ENCODE assay signal across 1 cellular context in the genomic region with DNA sequence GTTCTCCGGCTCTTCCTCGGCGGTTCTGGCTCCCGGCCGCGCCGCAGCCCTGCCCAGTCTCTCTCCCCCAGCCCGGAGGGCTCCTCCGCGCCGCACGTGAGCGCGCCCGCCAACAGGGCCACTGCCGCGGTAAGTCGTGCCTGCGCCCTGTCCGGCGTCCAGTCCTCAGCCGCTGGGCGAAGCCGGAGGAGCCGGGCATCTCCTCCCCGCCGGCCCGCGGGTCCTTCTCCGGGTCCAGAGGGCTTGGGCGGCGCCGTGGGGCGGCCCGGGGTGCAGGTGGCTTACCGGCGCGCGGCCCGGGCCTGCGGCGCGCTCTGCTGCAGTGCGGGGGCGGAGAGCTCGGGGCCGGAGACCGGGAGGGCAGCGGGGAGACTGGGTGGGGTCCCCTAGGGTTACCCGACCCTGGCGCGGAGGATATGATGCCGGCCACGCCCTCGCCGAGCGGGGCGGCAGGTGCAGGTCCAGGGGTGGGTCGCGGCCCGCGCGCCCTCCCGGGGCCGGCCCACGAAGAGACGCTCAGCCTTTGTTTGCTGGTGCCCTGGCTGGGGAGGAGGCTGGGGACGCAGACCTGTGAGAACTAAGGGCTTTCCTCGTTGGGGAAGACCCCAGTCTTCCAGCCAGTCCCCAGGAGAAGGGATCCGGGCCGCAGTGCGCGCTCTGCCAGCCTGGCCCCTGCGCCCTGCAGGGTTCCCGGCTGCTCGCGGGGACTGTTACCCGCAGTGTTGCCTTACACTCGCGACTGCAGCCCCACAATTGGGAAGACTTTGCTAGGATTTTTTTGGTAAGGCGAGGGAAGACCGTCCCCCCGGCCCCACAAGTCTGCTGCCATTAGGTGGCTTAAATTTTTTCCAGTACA.
TF ChIP-seq lines count a peak whose summit lies in the region.

A gene with protein sequence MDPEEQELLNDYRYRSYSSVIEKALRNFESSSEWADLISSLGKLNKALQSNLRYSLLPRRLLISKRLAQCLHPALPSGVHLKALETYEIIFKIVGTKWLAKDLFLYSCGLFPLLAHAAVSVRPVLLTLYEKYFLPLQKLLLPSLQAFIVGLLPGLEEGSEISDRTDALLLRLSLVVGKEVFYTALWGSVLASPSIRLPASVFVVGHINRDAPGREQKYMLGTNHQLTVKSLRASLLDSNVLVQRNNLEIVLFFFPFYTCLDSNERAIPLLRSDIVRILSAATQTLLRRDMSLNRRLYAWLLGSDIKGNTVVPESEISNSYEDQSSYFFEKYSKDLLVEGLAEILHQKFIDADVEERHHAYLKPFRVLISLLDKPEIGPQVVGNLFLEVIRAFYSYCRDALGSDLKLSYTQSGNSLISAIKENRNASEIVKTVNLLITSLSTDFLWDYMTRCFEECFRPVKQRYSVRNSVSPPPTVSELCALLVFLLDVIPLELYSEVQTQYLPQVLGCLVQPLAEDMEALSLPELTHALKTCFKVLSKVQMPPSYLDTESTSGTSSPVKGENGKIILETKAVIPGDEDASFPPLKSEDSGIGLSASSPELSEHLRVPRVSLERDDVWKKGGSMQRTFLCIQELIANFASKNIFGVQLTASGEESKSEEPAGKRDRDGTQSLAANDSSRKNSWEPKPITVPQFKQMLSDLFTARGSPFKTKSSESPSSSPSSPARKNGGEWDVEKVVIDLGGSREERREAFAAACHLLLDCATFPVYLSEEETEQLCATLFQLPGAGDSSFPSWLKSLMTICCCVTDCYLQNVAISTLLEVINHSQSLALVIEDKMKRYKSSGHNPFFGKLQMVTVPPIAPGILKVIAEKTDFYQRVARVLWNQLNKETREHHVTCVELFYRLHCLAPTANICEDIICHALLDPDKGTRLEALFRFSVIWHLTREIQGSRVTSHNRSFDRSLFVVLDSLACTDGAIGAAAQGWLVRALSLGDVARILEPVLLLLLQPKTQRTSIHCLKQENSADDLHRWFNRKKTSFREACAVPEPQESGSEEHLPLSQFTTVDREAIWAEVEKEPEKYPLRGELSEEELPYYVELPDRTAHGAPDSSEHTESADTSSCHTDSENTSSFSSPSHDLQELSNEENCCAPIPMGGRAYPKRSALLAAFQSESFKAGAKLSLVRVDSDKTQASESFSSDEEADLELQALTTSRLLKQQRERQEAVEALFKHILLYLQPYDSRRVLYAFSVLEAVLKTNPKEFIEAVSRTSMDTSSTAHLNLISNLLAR (N-terminal part only) (plus strand): TSS at position 10 of the 856 bp plus-strand sequence. CDS start 7,910 bp downstream, outside the sequence.

TF ChIP-seq in HepG2, 621 proteins besides CTCF, POLR2A, EP300 and RAD21 (continues in another document):
- TF ChIP-seq ZNF34 (CRISPR knock-in tag; IDR thresholded peaks at IDR 0.05; ENCODE audit: borderline replicate concordance) (peak; percentile 88), SNAPC2 (CRISPR knock-in tag; IDR thresholded peaks at IDR 0.05) (peak; percentile 69), PHF8 (CRISPR knock-in tag; IDR thresholded peaks at IDR 0.05) (peak; percentile 59), TBX2 (CRISPR knock-in tag; IDR thresholded peaks at IDR 0.05; ENCODE audit: borderline replicate concordance) (peak; percentile 24; the same call in 1 of the 2 replicates), ZFP82 (CRISPR knock-in tag; IDR thresholded peaks at IDR 0.05; ENCODE audit: borderline replicate concordance) (0 out of 2 replicates have a peak, but pooled peaks have one; percentile 2), MAFG (CRISPR knock-in tag; IDR thresholded peaks at IDR 0.05) (no peak), SAP130 (CRISPR knock-in tag; IDR thresholded peaks at IDR 0.05; ENCODE audit: low read depth) (peak; percentile 80), JUNB (CRISPR knock-in tag; IDR thresholded peaks at IDR 0.05; ENCODE audit: borderline replicate concordance) (no peak), THAP11 (CRISPR knock-in tag; IDR thresholded peaks at IDR 0.05) (0 out of 2 replicates have a peak, but pooled peaks have one; percentile 22), ZNF160 (CRISPR knock-in tag; IDR thresholded peaks at IDR 0.05) (no peak)
- TF ChIP-seq, protein P1, sequence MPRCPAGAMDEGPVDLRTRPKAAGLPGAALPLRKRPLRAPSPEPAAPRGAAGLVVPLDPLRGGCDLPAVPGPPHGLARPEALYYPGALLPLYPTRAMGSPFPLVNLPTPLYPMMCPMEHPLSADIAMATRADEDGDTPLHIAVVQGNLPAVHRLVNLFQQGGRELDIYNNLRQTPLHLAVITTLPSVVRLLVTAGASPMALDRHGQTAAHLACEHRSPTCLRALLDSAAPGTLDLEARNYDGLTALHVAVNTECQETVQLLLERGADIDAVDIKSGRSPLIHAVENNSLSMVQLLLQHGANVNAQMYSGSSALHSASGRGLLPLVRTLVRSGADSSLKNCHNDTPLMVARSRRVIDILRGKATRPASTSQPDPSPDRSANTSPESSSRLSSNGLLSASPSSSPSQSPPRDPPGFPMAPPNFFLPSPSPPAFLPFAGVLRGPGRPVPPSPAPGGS (CRISPR knock-in tag; IDR thresholded peaks at IDR 0.05), result peak; percentile 61; the same call in 1 of the 2 replicates
- TF ChIP-seq, protein P2, sequence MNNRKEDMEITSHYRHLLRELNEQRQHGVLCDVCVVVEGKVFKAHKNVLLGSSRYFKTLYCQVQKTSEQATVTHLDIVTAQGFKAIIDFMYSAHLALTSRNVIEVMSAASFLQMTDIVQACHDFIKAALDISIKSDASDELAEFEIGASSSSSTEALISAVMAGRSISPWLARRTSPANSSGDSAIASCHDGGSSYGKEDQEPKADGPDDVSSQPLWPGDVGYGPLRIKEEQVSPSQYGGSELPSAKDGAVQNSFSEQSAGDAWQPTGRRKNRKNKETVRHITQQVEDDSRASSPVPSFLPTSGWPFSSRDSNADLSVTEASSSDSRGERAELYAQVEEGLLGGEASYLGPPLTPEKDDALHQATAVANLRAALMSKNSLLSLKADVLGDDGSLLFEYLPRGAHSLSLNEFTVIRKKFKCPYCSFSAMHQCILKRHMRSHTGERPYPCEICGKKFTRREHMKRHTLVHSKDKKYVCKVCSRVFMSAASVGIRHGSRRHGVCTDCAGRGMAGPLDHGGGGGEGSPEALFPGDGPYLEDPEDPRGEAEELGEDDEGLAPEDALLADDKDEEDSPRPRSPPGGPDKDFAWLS (CRISPR knock-in tag; IDR thresholded peaks at IDR 0.05; ENCODE audit: borderline replicate concordance), result no peak
- TF ChIP-seq, protein P3, sequence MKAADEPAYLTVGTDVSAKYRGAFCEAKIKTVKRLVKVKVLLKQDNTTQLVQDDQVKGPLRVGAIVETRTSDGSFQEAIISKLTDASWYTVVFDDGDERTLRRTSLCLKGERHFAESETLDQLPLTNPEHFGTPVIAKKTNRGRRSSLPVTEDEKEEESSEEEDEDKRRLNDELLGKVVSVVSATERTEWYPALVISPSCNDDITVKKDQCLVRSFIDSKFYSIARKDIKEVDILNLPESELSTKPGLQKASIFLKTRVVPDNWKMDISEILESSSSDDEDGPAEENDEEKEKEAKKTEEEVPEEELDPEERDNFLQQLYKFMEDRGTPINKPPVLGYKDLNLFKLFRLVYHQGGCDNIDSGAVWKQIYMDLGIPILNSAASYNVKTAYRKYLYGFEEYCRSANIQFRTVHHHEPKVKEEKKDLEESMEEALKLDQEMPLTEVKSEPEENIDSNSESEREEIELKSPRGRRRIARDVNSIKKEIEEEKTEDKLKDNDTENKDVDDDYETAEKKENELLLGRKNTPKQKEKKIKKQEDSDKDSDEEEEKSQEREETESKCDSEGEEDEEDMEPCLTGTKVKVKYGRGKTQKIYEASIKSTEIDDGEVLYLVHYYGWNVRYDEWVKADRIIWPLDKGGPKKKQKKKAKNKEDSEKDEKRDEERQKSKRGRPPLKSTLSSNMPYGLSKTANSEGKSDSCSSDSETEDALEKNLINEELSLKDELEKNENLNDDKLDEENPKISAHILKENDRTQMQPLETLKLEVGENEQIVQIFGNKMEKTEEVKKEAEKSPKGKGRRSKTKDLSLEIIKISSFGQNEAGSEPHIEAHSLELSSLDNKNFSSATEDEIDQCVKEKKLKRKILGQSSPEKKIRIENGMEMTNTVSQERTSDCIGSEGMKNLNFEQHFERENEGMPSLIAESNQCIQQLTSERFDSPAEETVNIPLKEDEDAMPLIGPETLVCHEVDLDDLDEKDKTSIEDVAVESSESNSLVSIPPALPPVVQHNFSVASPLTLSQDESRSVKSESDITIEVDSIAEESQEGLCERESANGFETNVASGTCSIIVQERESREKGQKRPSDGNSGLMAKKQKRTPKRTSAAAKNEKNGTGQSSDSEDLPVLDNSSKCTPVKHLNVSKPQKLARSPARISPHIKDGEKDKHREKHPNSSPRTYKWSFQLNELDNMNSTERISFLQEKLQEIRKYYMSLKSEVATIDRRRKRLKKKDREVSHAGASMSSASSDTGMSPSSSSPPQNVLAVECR (CRISPR knock-in tag; IDR thresholded peaks at IDR 0.05; ENCODE audit: borderline replicate concordance), result peak; percentile 69; the same call in 1 of the 2 replicates
- TF ChIP-seq, protein P4, sequence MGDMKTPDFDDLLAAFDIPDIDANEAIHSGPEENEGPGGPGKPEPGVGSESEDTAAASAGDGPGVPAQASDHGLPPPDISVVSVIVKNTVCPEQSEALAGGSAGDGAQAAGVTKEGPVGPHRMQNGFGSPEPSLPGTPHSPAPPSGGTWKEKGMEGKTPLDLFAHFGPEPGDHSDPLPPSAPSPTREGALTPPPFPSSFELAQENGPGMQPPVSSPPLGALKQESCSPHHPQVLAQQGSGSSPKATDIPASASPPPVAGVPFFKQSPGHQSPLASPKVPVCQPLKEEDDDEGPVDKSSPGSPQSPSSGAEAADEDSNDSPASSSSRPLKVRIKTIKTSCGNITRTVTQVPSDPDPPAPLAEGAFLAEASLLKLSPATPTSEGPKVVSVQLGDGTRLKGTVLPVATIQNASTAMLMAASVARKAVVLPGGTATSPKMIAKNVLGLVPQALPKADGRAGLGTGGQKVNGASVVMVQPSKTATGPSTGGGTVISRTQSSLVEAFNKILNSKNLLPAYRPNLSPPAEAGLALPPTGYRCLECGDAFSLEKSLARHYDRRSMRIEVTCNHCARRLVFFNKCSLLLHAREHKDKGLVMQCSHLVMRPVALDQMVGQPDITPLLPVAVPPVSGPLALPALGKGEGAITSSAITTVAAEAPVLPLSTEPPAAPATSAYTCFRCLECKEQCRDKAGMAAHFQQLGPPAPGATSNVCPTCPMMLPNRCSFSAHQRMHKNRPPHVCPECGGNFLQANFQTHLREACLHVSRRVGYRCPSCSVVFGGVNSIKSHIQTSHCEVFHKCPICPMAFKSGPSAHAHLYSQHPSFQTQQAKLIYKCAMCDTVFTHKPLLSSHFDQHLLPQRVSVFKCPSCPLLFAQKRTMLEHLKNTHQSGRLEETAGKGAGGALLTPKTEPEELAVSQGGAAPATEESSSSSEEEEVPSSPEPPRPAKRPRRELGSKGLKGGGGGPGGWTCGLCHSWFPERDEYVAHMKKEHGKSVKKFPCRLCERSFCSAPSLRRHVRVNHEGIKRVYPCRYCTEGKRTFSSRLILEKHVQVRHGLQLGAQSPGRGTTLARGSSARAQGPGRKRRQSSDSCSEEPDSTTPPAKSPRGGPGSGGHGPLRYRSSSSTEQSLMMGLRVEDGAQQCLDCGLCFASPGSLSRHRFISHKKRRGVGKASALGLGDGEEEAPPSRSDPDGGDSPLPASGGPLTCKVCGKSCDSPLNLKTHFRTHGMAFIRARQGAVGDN (CRISPR knock-in tag; IDR thresholded peaks at IDR 0.05), result peak; percentile 67
- TF ChIP-seq, protein P5, sequence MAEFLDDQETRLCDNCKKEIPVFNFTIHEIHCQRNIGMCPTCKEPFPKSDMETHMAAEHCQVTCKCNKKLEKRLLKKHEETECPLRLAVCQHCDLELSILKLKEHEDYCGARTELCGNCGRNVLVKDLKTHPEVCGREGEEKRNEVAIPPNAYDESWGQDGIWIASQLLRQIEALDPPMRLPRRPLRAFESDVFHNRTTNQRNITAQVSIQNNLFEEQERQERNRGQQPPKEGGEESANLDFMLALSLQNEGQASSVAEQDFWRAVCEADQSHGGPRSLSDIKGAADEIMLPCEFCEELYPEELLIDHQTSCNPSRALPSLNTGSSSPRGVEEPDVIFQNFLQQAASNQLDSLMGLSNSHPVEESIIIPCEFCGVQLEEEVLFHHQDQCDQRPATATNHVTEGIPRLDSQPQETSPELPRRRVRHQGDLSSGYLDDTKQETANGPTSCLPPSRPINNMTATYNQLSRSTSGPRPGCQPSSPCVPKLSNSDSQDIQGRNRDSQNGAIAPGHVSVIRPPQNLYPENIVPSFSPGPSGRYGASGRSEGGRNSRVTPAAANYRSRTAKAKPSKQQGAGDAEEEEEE (CRISPR knock-in tag; IDR thresholded peaks at IDR 0.05; ENCODE audit: borderline replicate concordance), result no peak
- TF ChIP-seq, protein P6, sequence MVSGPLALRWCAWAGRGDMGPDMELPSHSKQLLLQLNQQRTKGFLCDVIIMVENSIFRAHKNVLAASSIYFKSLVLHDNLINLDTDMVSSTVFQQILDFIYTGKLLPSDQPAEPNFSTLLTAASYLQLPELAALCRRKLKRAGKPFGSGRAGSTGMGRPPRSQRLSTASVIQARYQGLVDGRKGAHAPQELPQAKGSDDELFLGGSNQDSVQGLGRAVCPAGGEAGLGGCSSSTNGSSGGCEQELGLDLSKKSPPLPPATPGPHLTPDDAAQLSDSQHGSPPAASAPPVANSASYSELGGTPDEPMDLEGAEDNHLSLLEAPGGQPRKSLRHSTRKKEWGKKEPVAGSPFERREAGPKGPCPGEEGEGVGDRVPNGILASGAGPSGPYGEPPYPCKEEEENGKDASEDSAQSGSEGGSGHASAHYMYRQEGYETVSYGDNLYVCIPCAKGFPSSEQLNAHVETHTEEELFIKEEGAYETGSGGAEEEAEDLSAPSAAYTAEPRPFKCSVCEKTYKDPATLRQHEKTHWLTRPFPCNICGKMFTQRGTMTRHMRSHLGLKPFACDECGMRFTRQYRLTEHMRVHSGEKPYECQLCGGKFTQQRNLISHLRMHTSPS (CRISPR knock-in tag; IDR thresholded peaks at IDR 0.05; ENCODE audit: low read depth), result no peak
- TF ChIP-seq, protein P7, sequence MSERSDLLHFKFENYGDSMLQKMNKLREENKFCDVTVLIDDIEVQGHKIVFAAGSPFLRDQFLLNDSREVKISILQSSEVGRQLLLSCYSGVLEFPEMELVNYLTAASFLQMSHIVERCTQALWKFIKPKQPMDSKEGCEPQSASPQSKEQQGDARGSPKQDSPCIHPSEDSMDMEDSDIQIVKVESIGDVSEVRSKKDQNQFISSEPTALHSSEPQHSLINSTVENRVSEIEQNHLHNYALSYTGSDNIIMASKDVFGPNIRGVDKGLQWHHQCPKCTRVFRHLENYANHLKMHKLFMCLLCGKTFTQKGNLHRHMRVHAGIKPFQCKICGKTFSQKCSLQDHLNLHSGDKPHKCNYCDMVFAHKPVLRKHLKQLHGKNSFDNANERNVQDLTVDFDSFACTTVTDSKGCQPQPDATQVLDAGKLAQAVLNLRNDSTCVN (CRISPR knock-in tag; IDR thresholded peaks at IDR 0.05; ENCODE audit: borderline replicate concordance), result no peak
